26 cellular contexts compared by ENCODE assay signal in genomic region chr17:67679225-67679624, GRCh38. TPM values are rescaled to one million over a fixed set of nuclear protein-coding genes. Genes with fewer than 3 reads are reported as not detected.
DNase-seq lines count a peak whose midpoint lies in the region; ATAC-seq and TF ChIP-seq lines count a peak whose summit lies in the region.
"Had no signal": no experiment of that assay in that cellular context is flagged by ENCODE, and none has a peak within 500 bp of the region (broad histone marks: within the 10 kb centered on the region; RNA-seq: fewer than 3 reads in every experiment).

No MANE protein-coding gene starts in this region.

- peaks cover 17% of the 10 kb centered on the region for H3K4me1 Mint-ChIP-seq in activated naive CD4-positive, alpha-beta T cell treated with anti-CD3 and anti-CD28 coated beads, Interleukin-2, amount 50 U/mL, for 24 hours
- peaks cover 21% of the 10 kb centered on the region for H3K4me1 Mint-ChIP-seq in activated naive CD8-positive, alpha-beta T cell treated with anti-CD3 and anti-CD28 coated beads for 36 hours

- H3K9me3 Mint-ChIP-seq in activated naive CD4-positive, alpha-beta T cell treated with anti-CD3 and anti-CD28 coated beads, Interleukin-2, amount 50 U/mL, for 24 hours: no peaks in the 10 kb centered on the region
- no peaks in the 10 kb centered on the region for H3K9me3 Mint-ChIP-seq in activated naive CD8-positive, alpha-beta T cell treated with anti-CD3 and anti-CD28 coated beads for 36 hours
- H3K9me3 Mint-ChIP-seq: activated T-helper 2 cell treated with anti-CD3 and anti-CD28 coated beads, Interferon-gamma antibody, Interleukin-2, Interleukin-4, amounts not matched to agents 10 μg/mL and 5 μg/mL and 100 μg/mL, durations not matched to agents 14 hours and 24 hours and 36 hours; memory B cell had no signal

- H3K27ac Mint-ChIP-seq in activated naive CD4-positive, alpha-beta T cell treated with anti-CD3 and anti-CD28 coated beads, Interleukin-2, amount 50 U/mL, for 24 hours: peak overlapping the region; percentile 87
- H3K27ac Mint-ChIP-seq in activated naive CD8-positive, alpha-beta T cell treated with anti-CD3 and anti-CD28 coated beads for 36 hours: peak overlapping the region; percentile 54
- H3K27ac Mint-ChIP-seq: activated T-helper 2 cell treated with anti-CD3 and anti-CD28 coated beads, Interferon-gamma antibody, Interleukin-2, Interleukin-4, amounts not matched to agents 10 μg/mL and 5 μg/mL and 100 μg/mL, durations not matched to agents 14 hours and 24 hours and 36 hours; memory B cell had no signal

- intact Hi-C loops in transverse colon (cut with DNase I; ENCODE audit: low total_unique reads): no loop called here

- no peaks in the 10 kb centered on the region for H3K4me1 ChIP-seq in thymus (ENCODE audit: control insufficient read depth, insufficient read depth, low read length)
- no peaks in the 10 kb centered on the region for H3K4me1 ChIP-seq in transverse colon
- H3K4me1 ChIP-seq: SJSA1, vagina had no signal

- ATAC-seq in HG03354 (IDR thresholded peaks at IDR 0.05; ENCODE audit: poor library complexity, severe bottlenecking, unreplicated experiment): peak; percentile 49
- ATAC-seq: heart left ventricle had no signal

- H3K36me3 Mint-ChIP-seq in activated naive CD4-positive, alpha-beta T cell treated with anti-CD3 and anti-CD28 coated beads, Interleukin-2, amount 50 U/mL, for 24 hours: peaks cover 1% of the 10 kb centered on the region
- H3K36me3 Mint-ChIP-seq in activated naive CD8-positive, alpha-beta T cell treated with anti-CD3 and anti-CD28 coated beads for 36 hours: peaks cover 12% of the 10 kb centered on the region

- H3K36me3 ChIP-seq in thymus (ENCODE audit: control insufficient read depth, insufficient read depth): no peaks in the 10 kb centered on the region
- H3K36me3 ChIP-seq in transverse colon: no peaks in the 10 kb centered on the region
- H3K36me3 ChIP-seq: brain microvascular endothelial cell, SJSA1, vagina had no signal

- in situ Hi-C loops in transverse colon (cut with MboI; ENCODE audit: low pct_ligation_motif_present in 1 of 4, low pct_unique_long_range_greater_than_20kb in 1 of 4, low sequenced_read_pairs in 3 of 4): loop anchor here in 1 of 4 donors (25.0 kb wide), 2 partner anchors 192 to 292 kb away; partner anchors contain the start of gene PITPNC1

- no peaks in the 10 kb centered on the region for H3K9me3 ChIP-seq in thymus (ENCODE audit: control insufficient read depth)
- no peaks in the 10 kb centered on the region for H3K9me3 ChIP-seq in transverse colon
- H3K9me3 ChIP-seq: heart left ventricle, SJSA1, vagina had no signal

- no peak for TF ChIP-seq EP300 in transverse colon (IDR thresholded peaks at IDR 0.05; ENCODE audit: low read depth)

- peak overlapping the region; percentile 26 for H3K27ac ChIP-seq in thymus (ENCODE audit: low read depth)
- no peak overlapping the region for H3K27ac ChIP-seq in transverse colon
- H3K27ac ChIP-seq: brain microvascular endothelial cell, heart left ventricle, HL-60, SJSA1, skin epidermis, vagina had no signal

- no peak overlapping the region for H3K4me3 Mint-ChIP-seq in activated naive CD4-positive, alpha-beta T cell treated with anti-CD3 and anti-CD28 coated beads, Interleukin-2, amount 50 U/mL, for 24 hours
- H3K4me3 Mint-ChIP-seq in activated naive CD8-positive, alpha-beta T cell treated with anti-CD3 and anti-CD28 coated beads for 36 hours: no peak overlapping the region
- H3K4me3 Mint-ChIP-seq: memory B cell had no signal

- TF ChIP-seq POLR2A in transverse colon (IDR thresholded peaks at IDR 0.05): no peak

- no peaks in the 10 kb centered on the region for H3K27me3 ChIP-seq in thymus (ENCODE audit: control insufficient read depth, insufficient read depth)
- H3K27me3 ChIP-seq in transverse colon: no peaks in the 10 kb centered on the region
- H3K27me3 ChIP-seq: brain microvascular endothelial cell, heart left ventricle, SJSA1, vagina had no signal

- DNase-seq in activated naive CD4-positive, alpha-beta T cell treated with anti-CD3 and anti-CD28 coated beads, Interleukin-2, amount 50 U/mL, for 16 hours: no peak
- no peak for DNase-seq in activated naive CD8-positive, alpha-beta T cell treated with anti-CD3 and anti-CD28 coated beads for 36 hours
- DNase-seq in transverse colon: no peak
- DNase-seq in mesenteric fat pad (ENCODE audit: low spot score): no peak
- DNase-seq in effector CD8-positive, alpha-beta T cell (lab: John Stamatoyannopoulos, UW): no peak
- DNase-seq: ACHN; brain microvascular endothelial cell; C1 segment of cervical spinal cord; Calu3; DND-41; effector memory CD4-positive, alpha-beta T cell; foreskin fibroblast; heart left ventricle; NCI-H1048; NCI-H187 treated with DMSO at 0.1 percent for 48 hours; stimulated activated CD4-positive, alpha-beta T cell treated with anti-CD3 and anti-CD28 coated beads, Interleukin-1b, Interleukin-23, amount 100 ng/mL, for 48 hours; T-helper 1 cell had no signal

- TF ChIP-seq CTCF in transverse colon (IDR thresholded peaks at IDR 0.05): no peak

- WGBS in thymus: over 99% methylated on average over 2 of the region's 2 CpGs
- 97 to 100% methylated on average over 2 of the region's 2 CpGs for WGBS in transverse colon (ENCODE audit: low coverage in 1 of 2), 2 donors

- H3K4me3 ChIP-seq in thymus (ENCODE audit: low read length): no peak overlapping the region
- H3K4me3 ChIP-seq in transverse colon: no peak overlapping the region
- H3K4me3 ChIP-seq: heart left ventricle, SJSA1, skin epidermis, vagina had no signal

- H3K27me3 Mint-ChIP-seq in activated naive CD4-positive, alpha-beta T cell treated with anti-CD3 and anti-CD28 coated beads, Interleukin-2, amount 50 U/mL, for 24 hours: no peaks in the 10 kb centered on the region
- no peaks in the 10 kb centered on the region for H3K27me3 Mint-ChIP-seq in activated naive CD8-positive, alpha-beta T cell treated with anti-CD3 and anti-CD28 coated beads for 36 hours
- H3K27me3 Mint-ChIP-seq: memory B cell had no signal

RNA-seq across cellular contexts. Expression of gene NOL11, which starts 38.5 kb away (rescaled TPM):
- total RNA-seq in activated naive CD8-positive, alpha-beta T cell treated with anti-CD3 and anti-CD28 coated beads for 36 hours: 100 to 1,000 TPM; 109 to 110 TPM
- polyA plus RNA-seq in thymus: 70.9 TPM
- total RNA-seq in transverse colon (10 to 100 TPM in 3 of 4 donors, 1 to 10 TPM in 1; 7.1 to 44.0 (median 27.1) TPM), mesenteric fat pad (32.4 TPM)
